Comparison of ENCODE assay signal across 8 cellular contexts in genomic region chr5:10307206-10308148, GRCh38. TPM values are rescaled to one million over a fixed set of nuclear protein-coding genes. Genes with fewer than 3 reads are reported as not detected.
DNase-seq lines count a peak whose midpoint lies in the region; ATAC-seq and TF ChIP-seq lines count a peak whose summit lies in the region.

Gene CMBL (minus strand): TSS chr5:10307902. CDS start chr5:10290762, 17,140 bp downstream.

- TF ChIP-seq CTCF in activated B cell treated with CpG ODN at 0.5 μM for 24 hours (IDR thresholded peaks at IDR 0.05) (no peak), endodermal cell (conservative IDR thresholded peaks at IDR 0.05) (no peak)

- ATAC-seq in HG02571 (IDR thresholded peaks at IDR 0.05; ENCODE audit: unreplicated experiment) = peak; percentile 63
- ATAC-seq in activated B cell treated with CpG ODN at 0.5 μM for 24 hours (ENCODE audit: low read depth) = peak; percentile 67

- H3K36me3 Mint-ChIP-seq in activated B cell treated with CpG ODN at 0.5 μM for 24 hours (ENCODE audit: low read depth) = no peaks in the 10 kb centered on the region
- peaks cover 2% of the 10 kb centered on the region for H3K36me3 Mint-ChIP-seq in endodermal cell (ENCODE audit: low read depth)

- H3K27ac Mint-ChIP-seq in activated B cell treated with CpG ODN at 0.5 μM for 24 hours (no peak within 1 kb of the TSS), endodermal cell (no peak within 1 kb of the TSS)

- H2AK5ac ChIP-seq in mesenchymal stem cell (ENCODE audit: low read length, severe bottlenecking) = peak within 1 kb of the TSS; percentile 71

- no peak within 1 kb of the TSS for H3K23ac ChIP-seq in mesenchymal stem cell (ENCODE audit: low read length in 2 of 2)

- peaks cover 32% of the 10 kb centered on the region for H3K27me3 Mint-ChIP-seq in activated B cell treated with CpG ODN at 0.5 μM for 24 hours
- H3K27me3 Mint-ChIP-seq in endodermal cell (ENCODE audit: insufficient read depth) = peaks cover 13% of the 10 kb centered on the region

- H3K27me3 ChIP-seq in endodermal cell (ENCODE audit: control insufficient read depth, insufficient read depth, low read length, poor library complexity, severe bottlenecking) (peaks cover 6% of the 10 kb centered on the region), mesenchymal stem cell (ENCODE audit: control insufficient read depth in 1 of 2, insufficient read depth in 1 of 2, low read length in 2 of 2) (no peaks in the 10 kb centered on the region), stomach smooth muscle (ENCODE audit: control insufficient read depth in 1 of 2, insufficient read depth in 2 of 2, low read length in 2 of 2) (no peaks in the 10 kb centered on the region)

- H3K4me1 ChIP-seq in endodermal cell (ENCODE audit: control insufficient read depth, insufficient read depth, low read length) (no peaks in the 10 kb centered on the region), mesenchymal stem cell (ENCODE audit: control insufficient read depth, insufficient read depth, low read depth, low read length) (peaks cover 9% of the 10 kb centered on the region), stomach smooth muscle (ENCODE audit: control insufficient read depth, insufficient read depth, low read length) (peaks cover 8% of the 10 kb centered on the region)

- H3K4ac ChIP-seq in mesenchymal stem cell (ENCODE audit: low read depth in 1 of 2, low read length in 2 of 2) = peak within 1 kb of the TSS; percentile 67 to 75

- WGBS in endodermal cell (ENCODE audit: insufficient coverage in 1 of 2, insufficient read length in 1 of 2), 2 experiments = 8 to 9% methylated on average over 27 to 56 of the region's 56 CpGs
- WGBS in mesenchymal stem cell = 3% methylated on average over 53 of the region's 56 CpGs

- H2BK5ac ChIP-seq in mesenchymal stem cell (ENCODE audit: low read depth, low read length, poor library complexity, severe bottlenecking) = peak within 1 kb of the TSS; percentile 81

- H2BK120ac ChIP-seq in mesenchymal stem cell (ENCODE audit: low read depth, low read length) = peak within 1 kb of the TSS; percentile 86

- peak within 1 kb of the TSS; percentile 73 for H3K4me3 Mint-ChIP-seq in activated B cell treated with CpG ODN at 0.5 μM for 24 hours
- peak within 1 kb of the TSS; percentile 72 for H3K4me3 Mint-ChIP-seq in endodermal cell

- H2AFZ ChIP-seq in mesenchymal stem cell (ENCODE audit: low read depth, low read length) = peak within 1 kb of the TSS; percentile 68

- H3K9me3 ChIP-seq in endodermal cell (ENCODE audit: control insufficient read depth, low read length) (peaks cover 6% of the 10 kb centered on the region), mesenchymal stem cell (ENCODE audit: control insufficient read depth, low read length) (no peaks in the 10 kb centered on the region), stomach smooth muscle (ENCODE audit: control insufficient read depth in 2 of 2, low read length in 2 of 2) (no peaks in the 10 kb centered on the region)

- H2BK12ac ChIP-seq in mesenchymal stem cell (ENCODE audit: low read length in 2 of 2) = peak within 1 kb of the TSS; percentile 43 to 44

- peak within 1 kb of the TSS; percentile 36 for H3K9ac ChIP-seq in endodermal cell (ENCODE audit: extremely low read depth, low read length, poor library complexity, severe bottlenecking)
- peak within 1 kb of the TSS; percentile 81 for H3K9ac ChIP-seq in mesenchymal stem cell (ENCODE audit: low read length)
- peak within 1 kb of the TSS; percentile 64 to 79 for H3K9ac ChIP-seq in stomach smooth muscle (ENCODE audit: low read length in 2 of 2)

- POLR2A ChIA-PET in activated B cell treated with CpG ODN at 0.5 μM for 24 hours (lab: Charles Lee) = interaction anchor here (0.5 to 0.7 kb wide), 2 partner anchors 336 to 1997 kb away, joined by 3 read pairs; no protein-coding TSS in a partner anchor

- peak; percentile 44 for DNase-seq in activated CD4-positive, alpha-beta T cell treated with anti-CD3 and anti-CD28 coated beads for 48 hours
- no peak for DNase-seq in activated CD4-positive, alpha-beta T cell treated with anti-CD3 and anti-CD28 coated beads for 4 hours
- DNase-seq in NCI-H1105 treated with DMSO at 0.1 percent for 48 hours (lab: John Stamatoyannopoulos, UW) (peak; percentile 72), activated B cell treated with CpG ODN at 0.5 μM for 24 hours (peak; percentile 25), endodermal cell (peak; percentile 80), mesenchymal stem cell (peak; percentile 66)

- H3K9me3 Mint-ChIP-seq in activated B cell treated with CpG ODN at 0.5 μM for 24 hours = no peaks in the 10 kb centered on the region
- peaks cover 2% of the 10 kb centered on the region for H3K9me3 Mint-ChIP-seq in endodermal cell

- H3K18ac ChIP-seq in mesenchymal stem cell (ENCODE audit: low read depth in 1 of 2, low read length in 2 of 2) = peak within 1 kb of the TSS; percentile 91 to 92

- CTCF ChIA-PET in activated B cell treated with CpG ODN at 0.5 μM for 24 hours (lab: Charles Lee) = no interaction called here

- peaks cover 11% of the 10 kb centered on the region for H3K4me1 Mint-ChIP-seq in activated B cell treated with CpG ODN at 0.5 μM for 24 hours
- H3K4me1 Mint-ChIP-seq in endodermal cell = peaks cover 16% of the 10 kb centered on the region

- intact Hi-C loops in activated B cell treated with CpG ODN at 0.5 μM for 24 hours (cut with micrococcal nuclease) = no loop called here

- peak within 1 kb of the TSS; percentile 95 for H4K91ac ChIP-seq in mesenchymal stem cell (ENCODE audit: low read length)

- H2BK15ac ChIP-seq in mesenchymal stem cell (ENCODE audit: low read depth, poor library complexity, severe bottlenecking) = peak within 1 kb of the TSS; percentile 97

- H3K79me1 ChIP-seq in mesenchymal stem cell (replicated peaks; ENCODE audit: low read length, poor library complexity, severe bottlenecking) = peaks cover 24% of the 10 kb centered on the region

- H3K4me3 ChIP-seq in endodermal cell (ENCODE audit: low read length) (peak within 1 kb of the TSS; percentile 85), mesenchymal stem cell (ENCODE audit: insufficient read depth in 1 of 2, low read depth in 1 of 2, low read length in 2 of 2) (peak within 1 kb of the TSS; percentile 81 to 82), stomach smooth muscle (ENCODE audit: low read length in 2 of 2) (peak within 1 kb of the TSS; percentile 83 to 85)

- H3K14ac ChIP-seq in mesenchymal stem cell (ENCODE audit: low read length in 2 of 2) = peak within 1 kb of the TSS in 1 of 2 experiments; percentile 37

- H4K8ac ChIP-seq in mesenchymal stem cell (ENCODE audit: low read length) = peak within 1 kb of the TSS; percentile 97

- peak within 1 kb of the TSS; percentile 60 for H3K4me2 ChIP-seq in mesenchymal stem cell (ENCODE audit: low read length, poor library complexity, severe bottlenecking)

- H3K27ac ChIP-seq in endodermal cell (ENCODE audit: low read depth, low read length) (no peak within 1 kb of the TSS), mesenchymal stem cell (ENCODE audit: low read length, poor library complexity, severe bottlenecking) (peak within 1 kb of the TSS; percentile 69), stomach smooth muscle (ENCODE audit: low read length) (peak within 1 kb of the TSS; percentile 64)

- no peaks in the 10 kb centered on the region for H3K36me3 ChIP-seq in endodermal cell (ENCODE audit: control insufficient read depth, insufficient read depth, low read length)
- H3K36me3 ChIP-seq in mesenchymal stem cell (ENCODE audit: control insufficient read depth in 1 of 2, insufficient read depth in 2 of 2, low read depth in 1 of 2, low read length in 2 of 2) = no peaks in the 10 kb centered on the region
- H3K36me3 ChIP-seq in stomach smooth muscle (ENCODE audit: control insufficient read depth in 2 of 2, insufficient read depth in 2 of 2, low read length in 2 of 2) = peaks cover 0 to 2% of the 10 kb centered on the region in 2 donors

RNA-seq across cellular contexts. Expression of gene CMBL, which starts in this region (rescaled TPM):
- total RNA-seq in activated B cell treated with CpG ODN at 0.5 μM for 24 hours = not detected in 2 replicates
- 10 to 100 TPM; 10.4 to 20.5 TPM for total RNA-seq in endodermal cell
- polyA plus RNA-seq in endodermal cell (2013, experiment 1 of 2) = 34.9 TPM
- 26.8 TPM for polyA plus RNA-seq in endodermal cell (2013, experiment 2 of 2)
- 18.7 TPM for polyA plus RNA-seq in mesenchymal stem cell (2013, experiment 1 of 2)
- 18.7 TPM for polyA plus RNA-seq in mesenchymal stem cell (2013, experiment 2 of 2)

Comparison
In these comparisons a context has a peak if more than half of its experiments do, and no peak if none do; other contexts are left out.
1. RNA of gene CMBL (total RNA-seq): 10.4 to 20.5 TPM in endodermal cell; not detected in activated B cell treated with CpG ODN at 0.5 μM for 24 hours; every median in the first group is over 10 times any median in the second.
2. DNase-seq: peak in activated CD4-positive, alpha-beta T cell treated with anti-CD3 and anti-CD28 coated beads for 48 hours (single experiment), NCI-H1105 treated with DMSO at 0.1 percent for 48 hours (single experiment), endodermal cell (single experiment) and mesenchymal stem cell (single experiment); none in activated CD4-positive, alpha-beta T cell treated with anti-CD3 and anti-CD28 coated beads for 4 hours (0 of 2).
3. Peak in DNase-seq and ATAC-seq in activated B cell treated with CpG ODN at 0.5 μM for 24 hours; RNA of the gene not detected or under 1 TPM.
4. Peak in every context shown above with its lines, with median percentiles within 50 percentile points of each other: H3K4me3 ChIP-seq and H3K9ac ChIP-seq.